In genomic region chr1:29324771-29325351, GRCh38 we compare ENCODE assay signal across 17 cellular contexts.
DNase-seq lines count a peak whose midpoint lies in the region; ATAC-seq, FAIRE-seq and TF ChIP-seq lines count a peak whose summit lies in the region.
"Had no signal": no experiment of that assay in that cellular context is flagged by ENCODE, and none has a peak within 500 bp of the region (broad histone marks: within the 10 kb centered on the region; RNA-seq: fewer than 3 reads in every experiment).

No MANE protein-coding gene starts in this region.

- H3K4me1 ChIP-seq in cardiac muscle cell (ENCODE audit: low read depth) (no peaks in the 10 kb centered on the region), upper lobe of right lung (no peaks in the 10 kb centered on the region)
- H3K4me1 ChIP-seq: prostate gland, upper lobe of left lung had no signal

- FAIRE-seq in D721Med (lab: Jason Lieb, UNC): no peak

- no peaks in the 10 kb centered on the region for H3K9me3 ChIP-seq in cardiac muscle cell (ENCODE audit: low read depth)
- H3K9me3 ChIP-seq in upper lobe of right lung: no peaks in the 10 kb centered on the region
- H3K9me3 ChIP-seq: prostate gland, SK-N-SH, upper lobe of left lung had no signal

- CTCF ChIA-PET in WTC11 (lab: Charles Lee): interaction anchor here (0.5 to 2.9 kb wide), 15 partner anchors 13 to 884 kb away, joined by 3 to 16 read pairs (median 6); partner anchors contain the start of gene PTPRU

- H3K36me3 Mint-ChIP-seq in WTC11: no peaks in the 10 kb centered on the region
- H3K36me3 Mint-ChIP-seq: activated naive CD4-positive, alpha-beta T cell treated with anti-CD3 and anti-CD28 coated beads, Interleukin-2, amount 50 U/mL, for 24 hours had no signal

- no peak overlapping the region for H3K27ac ChIP-seq in cardiac muscle cell
- H3K27ac ChIP-seq in upper lobe of right lung: no peak overlapping the region
- H3K27ac ChIP-seq: prostate gland, upper lobe of left lung had no signal

- peak overlapping the region; percentile 36; the same call in 1 of the 2 replicates for H3K27ac Mint-ChIP-seq in WTC11
- H3K27ac Mint-ChIP-seq: activated B cell treated with CpG ODN at 0.5 μM for 24 hours; activated naive CD4-positive, alpha-beta T cell treated with anti-CD3 and anti-CD28 coated beads, Interleukin-2, amount 50 U/mL, for 24 hours had no signal

- no peak for TF ChIP-seq CTCF in cardiac muscle cell (IDR thresholded peaks at IDR 0.05; ENCODE audit: low read depth, low read length)
- TF ChIP-seq CTCF in WTC11 (IDR thresholded peaks at IDR 0.05): no peak
- no peak for TF ChIP-seq CTCF in upper lobe of right lung (IDR thresholded peaks at IDR 0.05)
- TF ChIP-seq CTCF in D721Med (IDR thresholded peaks at IDR 0.05; ENCODE audit: insufficient read depth, missing control alignments): no peak

- intact Hi-C loops in left cardiac atrium (cut with DNase I) (no loop called here), upper lobe of right lung (cut with DNase I) (no loop called here)

- DNase-seq in cardiac muscle cell (ENCODE audit: low read depth in 1 of 2, low spot score in 1 of 2): peak; percentile 16 to 49
- DNase-seq in left cardiac atrium: no peak
- DNase-seq in WTC11 (ENCODE audit: low spot score): peak; percentile 99
- peak; percentile 90 for DNase-seq in iPS-NIHi11 (ENCODE audit: low spot score)
- peak; percentile 54 for DNase-seq in upper lobe of right lung
- DNase-seq in GOT3 (lab: John Stamatoyannopoulos, UW): no peak
- DNase-seq in D721Med (ENCODE audit: insufficient read length, low spot score): no peak
- DNase-seq: activated B cell treated with CpG ODN at 0.5 μM for 24 hours; activated CD8-positive, alpha-beta memory T cell treated with anti-CD3 and anti-CD28 coated beads, Interleukin-2, amount 50 U/mL, for 48 hours; erythroblast; hypothalamus; NCI-H1694 had no signal

- no peaks in the 10 kb centered on the region for H3K27me3 Mint-ChIP-seq in WTC11 (ENCODE audit: low read depth)
- H3K27me3 Mint-ChIP-seq: activated B cell treated with CpG ODN at 0.5 μM for 24 hours; activated naive CD4-positive, alpha-beta T cell treated with anti-CD3 and anti-CD28 coated beads, Interleukin-2, amount 50 U/mL, for 24 hours had no signal

- H3K4me3 ChIP-seq in cardiac muscle cell: no peak overlapping the region
- H3K4me3 ChIP-seq in upper lobe of right lung: no peak overlapping the region
- H3K4me3 ChIP-seq: prostate gland, upper lobe of left lung had no signal

- POLR2A ChIA-PET in WTC11 (lab: Charles Lee): interaction anchor here (0.6 to 0.9 kb wide), 4 partner anchors 41 to 1265 kb away, joined by 4 to 6 read pairs (median 4); no protein-coding TSS in a partner anchor

- peaks cover 17% of the 10 kb centered on the region for H3K4me1 Mint-ChIP-seq in WTC11
- H3K4me1 Mint-ChIP-seq: activated B cell treated with CpG ODN at 0.5 μM for 24 hours; activated naive CD4-positive, alpha-beta T cell treated with anti-CD3 and anti-CD28 coated beads, Interleukin-2, amount 50 U/mL, for 24 hours had no signal

- no peak for ATAC-seq in left cardiac atrium
- peak; percentile 97 for ATAC-seq in WTC11
- peak; percentile 56 for ATAC-seq in upper lobe of right lung
- ATAC-seq in GM21423 (IDR thresholded peaks at IDR 0.05; ENCODE audit: unreplicated experiment): no peak

- H3K4me3 Mint-ChIP-seq in WTC11: peak overlapping the region; percentile 64
- H3K4me3 Mint-ChIP-seq: activated B cell treated with CpG ODN at 0.5 μM for 24 hours; activated naive CD4-positive, alpha-beta T cell treated with anti-CD3 and anti-CD28 coated beads, Interleukin-2, amount 50 U/mL, for 24 hours had no signal

- no peaks in the 10 kb centered on the region for H3K27me3 ChIP-seq in cardiac muscle cell
- H3K27me3 ChIP-seq in upper lobe of right lung: no peaks in the 10 kb centered on the region
- H3K27me3 ChIP-seq: upper lobe of left lung had no signal

- no peaks in the 10 kb centered on the region for H3K9me3 Mint-ChIP-seq in WTC11
- H3K9me3 Mint-ChIP-seq: activated B cell treated with CpG ODN at 0.5 μM for 24 hours; activated naive CD4-positive, alpha-beta T cell treated with anti-CD3 and anti-CD28 coated beads, Interleukin-2, amount 50 U/mL, for 24 hours had no signal

- H3K36me3 ChIP-seq in cardiac muscle cell (no peaks in the 10 kb centered on the region), upper lobe of right lung (no peaks in the 10 kb centered on the region)
- H3K36me3 ChIP-seq: prostate gland had no signal

TF ChIP-seq in WTC11, 78 proteins besides CTCF, POLR2A, EP300 and RAD21:
- peak; percentile 46; the same call in 1 of the 2 replicates for TF ChIP-seq SP1 (CRISPR knock-in tag; conservative IDR thresholded peaks at IDR 0.05)
- no peak for TF ChIP-seq ZNF219 (CRISPR knock-in tag; IDR thresholded peaks at IDR 0.05; ENCODE audit: borderline replicate concordance)

Comparison
In these comparisons a context has a peak if more than half of its experiments do, and no peak if none do; other contexts are left out.
1. DNase-seq: peak in cardiac muscle cell (2 of 2), WTC11 (single experiment), iPS-NIHi11 (single experiment) and upper lobe of right lung (single experiment); none in left cardiac atrium (single experiment), GOT3 (single experiment) and D721Med (single experiment).
2. ATAC-seq: peak in WTC11 (single experiment) and upper lobe of right lung (single experiment); none in left cardiac atrium (0 of 2) and GM21423 (single experiment).